In genomic region chr4:101200561-101200960, GRCh38 we compare ENCODE assay signal across 10 cellular contexts.
DNase-seq lines count a peak whose midpoint lies in the region; ATAC-seq and TF ChIP-seq lines count a peak whose summit lies in the region.
"Had no signal": no experiment of that assay in that cellular context is flagged by ENCODE, and none has a peak within 500 bp of the region (broad histone marks: within the 10 kb centered on the region; RNA-seq: fewer than 3 reads in every experiment).

No MANE protein-coding gene starts in this region.

- H3K27ac ChIP-seq in coronary artery: peak overlapping the region in 1 of 2 donors; percentile 62
- H3K27ac ChIP-seq in SJCRH30: no peak overlapping the region
- H3K27ac ChIP-seq: SK-N-MC had no signal

- H3K36me3 ChIP-seq in BJ (ENCODE audit: control insufficient read depth, insufficient read depth, low read length): no peaks in the 10 kb centered on the region
- no peaks in the 10 kb centered on the region; the same call in 1 of the 2 replicates for H3K36me3 ChIP-seq in SJCRH30

- H3K4me3 ChIP-seq in BJ (ENCODE audit: low read depth, low read length) (no peak overlapping the region), coronary artery (peak overlapping the region; percentile 3), SJCRH30 (no peak overlapping the region)
- H3K4me3 ChIP-seq: SK-N-MC had no signal

- intact Hi-C loops in natural killer cell (cut with micrococcal nuclease): no loop called here

- in situ Hi-C loops in GM13976 (cut with MboI; ENCODE audit: low sequenced_read_pairs, unreplicated experiment): no loop called here

- TF ChIP-seq CTCF in BJ (IDR thresholded peaks at IDR 0.05; ENCODE audit: insufficient read depth, low read depth, low read length): no peak
- TF ChIP-seq CTCF in coronary artery (IDR thresholded peaks at IDR 0.05): no peak
- no peak for TF ChIP-seq CTCF in natural killer cell (IDR thresholded peaks at IDR 0.05)
- TF ChIP-seq CTCF in GM13976 (IDR thresholded peaks at IDR 0.05; ENCODE audit: borderline replicate concordance, control extremely low read depth, extremely low read depth, insufficient read depth, missing control alignments): no peak

- CTCF ChIA-PET in BJ (lab: Yijun Ruan, JAX): interaction anchor here (1.4 kb wide), 1 partner anchor 18 kb away, joined by 6 read pairs; no protein-coding TSS in a partner anchor

- no peaks in the 10 kb centered on the region for H3K27me3 Mint-ChIP-seq in natural killer cell (ENCODE audit: low read depth in 2 of 2)

- no peaks in the 10 kb centered on the region for H3K27me3 ChIP-seq in BJ (ENCODE audit: control insufficient read depth, insufficient read depth, low read length)
- H3K27me3 ChIP-seq in SJCRH30: no peaks in the 10 kb centered on the region

- H3K36me3 Mint-ChIP-seq in natural killer cell: no peaks in the 10 kb centered on the region

- H3K4me1 Mint-ChIP-seq in natural killer cell: peaks cover 72 to 77% of the 10 kb centered on the region in 2 donors

- DNase-seq in BJ (ENCODE audit: low read depth) (peak; percentile 67), NCI-H460 (ENCODE audit: extremely low read depth, low read depth) (peak; percentile 58), coronary artery (ENCODE audit: low spot score) (no peak), natural killer cell (no peak), SJCRH30 (no peak), GM13976 (ENCODE audit: low spot score) (no peak), COR-L47 (lab: John Stamatoyannopoulos, UW) (no peak)
- no peak for DNase-seq in stimulated activated CD4-positive, alpha-beta T cell treated with anti-CD3 and anti-CD28 coated beads, Interleukin-1b, Interleukin-23, amount 100 ng/mL, for 48 hours
- DNase-seq: effector CD4-positive, alpha-beta T cell had no signal

- POLR2A ChIA-PET in BJ (lab: Charles Lee): no interaction called here

- H3K9me3 Mint-ChIP-seq in natural killer cell: no peaks in the 10 kb centered on the region

- ATAC-seq in natural killer cell: peak; percentile 24 to 57 (median 28)

- H3K9me3 ChIP-seq in SJCRH30 (replicated peaks): no peaks in the 10 kb centered on the region

- H3K4me1 ChIP-seq in SJCRH30: no peaks in the 10 kb centered on the region; the same call in 1 of the 2 replicates

- peak overlapping the region; percentile 22 to 32 for H3K27ac Mint-ChIP-seq in natural killer cell

- H3K4me3 Mint-ChIP-seq in natural killer cell: no peak overlapping the region

Comparison
In these comparisons a context has a peak if more than half of its experiments do, and no peak if none do; other contexts are left out.
1. DNase-seq: peak in BJ (single experiment) and NCI-H460 (single experiment); none in coronary artery (single experiment), natural killer cell (single experiment), SJCRH30 (0 of 2), GM13976 (single experiment), COR-L47 (single experiment) and stimulated activated CD4-positive, alpha-beta T cell treated with anti-CD3 and anti-CD28 coated beads, Interleukin-1b, Interleukin-23, amount 100 ng/mL, for 48 hours (single experiment).